ENCODE assay signal across 28 cellular contexts in the genomic region with DNA sequence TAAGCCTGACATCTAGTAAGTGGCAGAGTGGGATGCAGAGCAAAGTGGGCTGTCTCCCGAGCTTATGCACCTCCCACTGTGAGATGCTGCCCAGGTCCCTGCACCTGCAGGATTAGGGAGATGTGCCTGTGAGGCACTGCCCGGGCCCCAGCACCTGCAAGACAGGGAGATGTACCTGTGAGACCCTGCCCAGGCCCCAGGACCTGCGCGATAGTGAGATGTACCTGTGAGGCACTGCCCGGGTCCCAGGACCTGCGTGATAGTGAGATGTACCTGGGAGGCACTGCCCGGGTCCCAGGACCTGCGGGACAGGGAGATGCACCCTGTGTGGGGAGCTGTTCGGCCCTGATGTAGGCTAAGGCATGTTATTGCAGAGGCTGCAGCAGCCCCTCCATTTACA.
"Had no signal": no experiment of that assay in that cellular context is flagged by ENCODE, and none has a peak within 500 bp of the region (broad histone marks: within the 10 kb centered on the region; RNA-seq: fewer than 3 reads in every experiment).

No MANE protein-coding gene starts in this region.

- DNase-seq: activated CD4-positive, alpha-beta memory T cell treated with anti-CD3 and anti-CD28 coated beads, Interleukin-2, amount 10 ng/mL, durations not matched to agents 7 days and 5 days; activated CD4-positive, alpha-beta T cell treated with anti-CD3 and anti-CD28 coated beads for 1 hour; activated CD4-positive, alpha-beta T cell treated with anti-CD3 and anti-CD28 coated beads for 4 hours; activated CD4-positive, alpha-beta T cell treated with anti-CD3 and anti-CD28 coated beads, Interleukin-2, amount 10 ng/mL, durations not matched to agents 7 days and 5 days; activated CD4-positive, alpha-beta T cell treated with anti-CD3 and anti-CD28 coated beads, Interleukin-2, amount 50 U/mL, for 4 hours; activated CD8-positive, alpha-beta memory T cell treated with anti-CD3 and anti-CD28 coated beads, Interleukin-2, amount 50 U/mL, for 48 hours; activated effector memory CD4-positive, alpha-beta T cell treated with Interleukin-2 at 50 U/mL for 16 hours; activated gamma-delta T cell treated with Interleukin-2 at 50 U/mL for 16 hours; activated naive CD4-positive, alpha-beta T cell treated with anti-CD3 and anti-CD28 coated beads, Interleukin-2, amount 50 U/mL, for 16 hours; activated naive CD4-positive, alpha-beta T cell treated with Interleukin-2 at 50 U/mL for 16 hours; activated T-cell treated with anti-CD3 and anti-CD28 coated beads for 4 hours; activated T-cell treated with anti-CD3 and anti-CD28 coated beads, Interleukin-2, amount 50 U/mL, for 24 hours; activated T-cell treated with anti-CD3 and anti-CD28 coated beads, Interleukin-2, amount 50 U/mL, for 72 hours; amniotic stem cell; anterior cingulate cortex; brain microvascular endothelial cell; caudate nucleus; cortex of kidney; effector CD8-positive, alpha-beta T cell; esophagus squamous epithelium; foreskin melanocyte; T-helper 2 cell had no signal

- ATAC-seq: activated T-cell treated with anti-CD3 and anti-CD28 coated beads, Interleukin-2, amount 50 U/mL, for 72 hours; activated T-helper 17 cell treated with anti-CD3 and anti-CD28 coated beads, Interleukin-2, amount 50 U/mL, for 72 hours; gastroesophageal sphincter; WTC11 had no signal

- H3K4me1 ChIP-seq: esophagus squamous epithelium, gastroesophageal sphincter had no signal

- H3K27ac ChIP-seq: brain microvascular endothelial cell, epithelial cell of prostate, esophagus squamous epithelium, gastroesophageal sphincter, VCaP had no signal

- H3K27ac Mint-ChIP-seq: activated CD4-positive, alpha-beta memory T cell treated with anti-CD3 and anti-CD28 coated beads, Interleukin-2, amount 10 ng/mL, durations not matched to agents 7 days and 5 days; activated CD4-positive, alpha-beta T cell treated with anti-CD3 and anti-CD28 coated beads, Interleukin-2, amount 10 ng/mL, durations not matched to agents 7 days and 5 days; activated naive CD8-positive, alpha-beta T cell; activated T-cell treated with anti-CD3 and anti-CD28 coated beads, Interleukin-2, amount 50 U/mL, for 24 hours; activated T-cell treated with anti-CD3 and anti-CD28 coated beads, Interleukin-2, amount 50 U/mL, for 72 hours; activated T-helper 17 cell treated with anti-CD3 and anti-CD28 coated beads, Interleukin-2, amount 50 U/mL, for 72 hours; WTC11 had no signal

- H3K36me3 Mint-ChIP-seq: activated naive CD8-positive, alpha-beta T cell had no signal

- H3K4me3 ChIP-seq: esophagus squamous epithelium, gastroesophageal sphincter had no signal

- H3K27me3 ChIP-seq: brain microvascular endothelial cell had no signal

- H3K4me3 Mint-ChIP-seq: activated CD4-positive, alpha-beta memory T cell treated with anti-CD3 and anti-CD28 coated beads, Interleukin-2, amount 10 ng/mL, durations not matched to agents 7 days and 5 days; activated CD4-positive, alpha-beta T cell treated with anti-CD3 and anti-CD28 coated beads, Interleukin-2, amount 10 ng/mL, durations not matched to agents 7 days and 5 days; activated naive CD8-positive, alpha-beta T cell; activated T-cell treated with anti-CD3 and anti-CD28 coated beads, Interleukin-2, amount 50 U/mL, for 24 hours; activated T-cell treated with anti-CD3 and anti-CD28 coated beads, Interleukin-2, amount 50 U/mL, for 72 hours; activated T-helper 17 cell treated with anti-CD3 and anti-CD28 coated beads, Interleukin-2, amount 50 U/mL, for 72 hours; WTC11 had no signal

- H3K36me3 ChIP-seq: brain microvascular endothelial cell, esophagus squamous epithelium, gastroesophageal sphincter had no signal

- H3K4me1 Mint-ChIP-seq: activated CD4-positive, alpha-beta memory T cell treated with anti-CD3 and anti-CD28 coated beads, Interleukin-2, amount 10 ng/mL, durations not matched to agents 7 days and 5 days; activated CD4-positive, alpha-beta T cell treated with anti-CD3 and anti-CD28 coated beads, Interleukin-2, amount 10 ng/mL, durations not matched to agents 7 days and 5 days; activated T-helper 17 cell treated with anti-CD3 and anti-CD28 coated beads, Interleukin-2, amount 50 U/mL, for 72 hours; WTC11 had no signal
